Comparison of ENCODE assay signal across 1 cellular context in the genomic region with DNA sequence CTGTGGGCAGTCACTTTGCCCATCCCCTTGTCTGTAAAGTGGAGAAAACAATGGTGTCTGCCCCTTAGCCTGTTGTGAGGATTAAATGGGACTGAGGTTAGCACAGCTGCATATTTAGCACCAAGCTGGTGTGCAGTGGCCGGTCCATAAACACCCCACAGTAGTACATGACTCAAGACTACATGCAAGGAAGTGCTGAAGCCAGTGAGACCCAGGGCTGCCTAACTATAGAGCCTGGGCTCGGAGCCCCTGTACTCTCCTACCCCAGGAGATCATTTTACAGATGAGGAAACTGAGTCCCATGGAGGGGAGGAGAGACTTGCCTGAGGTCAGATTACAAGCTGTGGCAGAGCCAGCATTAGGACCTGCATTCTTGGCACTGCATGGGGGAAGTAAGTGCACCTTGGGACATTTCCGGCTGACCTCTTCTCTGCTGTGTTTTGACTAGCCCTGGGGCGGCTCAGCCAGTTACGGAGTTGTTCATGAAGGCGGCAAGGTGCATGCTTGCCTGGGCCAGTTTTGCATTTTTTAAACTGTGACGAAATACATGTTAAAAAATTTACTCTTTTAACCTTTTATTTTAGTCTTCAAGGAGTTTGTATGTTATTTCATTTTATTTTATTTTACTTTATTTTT.
TF ChIP-seq lines count a peak whose summit lies in the region.

No MANE protein-coding gene starts in this region.

TF ChIP-seq in HCT116, 20 proteins besides CTCF, POLR2A, EP300 and RAD21 (continued from another document):
- TF ChIP-seq, protein P1, sequence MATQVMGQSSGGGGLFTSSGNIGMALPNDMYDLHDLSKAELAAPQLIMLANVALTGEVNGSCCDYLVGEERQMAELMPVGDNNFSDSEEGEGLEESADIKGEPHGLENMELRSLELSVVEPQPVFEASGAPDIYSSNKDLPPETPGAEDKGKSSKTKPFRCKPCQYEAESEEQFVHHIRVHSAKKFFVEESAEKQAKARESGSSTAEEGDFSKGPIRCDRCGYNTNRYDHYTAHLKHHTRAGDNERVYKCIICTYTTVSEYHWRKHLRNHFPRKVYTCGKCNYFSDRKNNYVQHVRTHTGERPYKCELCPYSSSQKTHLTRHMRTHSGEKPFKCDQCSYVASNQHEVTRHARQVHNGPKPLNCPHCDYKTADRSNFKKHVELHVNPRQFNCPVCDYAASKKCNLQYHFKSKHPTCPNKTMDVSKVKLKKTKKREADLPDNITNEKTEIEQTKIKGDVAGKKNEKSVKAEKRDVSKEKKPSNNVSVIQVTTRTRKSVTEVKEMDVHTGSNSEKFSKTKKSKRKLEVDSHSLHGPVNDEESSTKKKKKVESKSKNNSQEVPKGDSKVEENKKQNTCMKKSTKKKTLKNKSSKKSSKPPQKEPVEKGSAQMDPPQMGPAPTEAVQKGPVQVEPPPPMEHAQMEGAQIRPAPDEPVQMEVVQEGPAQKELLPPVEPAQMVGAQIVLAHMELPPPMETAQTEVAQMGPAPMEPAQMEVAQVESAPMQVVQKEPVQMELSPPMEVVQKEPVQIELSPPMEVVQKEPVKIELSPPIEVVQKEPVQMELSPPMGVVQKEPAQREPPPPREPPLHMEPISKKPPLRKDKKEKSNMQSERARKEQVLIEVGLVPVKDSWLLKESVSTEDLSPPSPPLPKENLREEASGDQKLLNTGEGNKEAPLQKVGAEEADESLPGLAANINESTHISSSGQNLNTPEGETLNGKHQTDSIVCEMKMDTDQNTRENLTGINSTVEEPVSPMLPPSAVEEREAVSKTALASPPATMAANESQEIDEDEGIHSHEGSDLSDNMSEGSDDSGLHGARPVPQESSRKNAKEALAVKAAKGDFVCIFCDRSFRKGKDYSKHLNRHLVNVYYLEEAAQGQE (IDR thresholded peaks at IDR 0.05; ENCODE audit: low read depth), result no peak
- TF ChIP-seq ELF1 (IDR thresholded peaks at IDR 0.05; ENCODE audit: borderline replicate concordance, low read depth) (no peak), JUND (IDR thresholded peaks at IDR 0.05) (no peak), SIN3A (IDR thresholded peaks at IDR 0.05; ENCODE audit: low read depth) (no peak)
- TF ChIP-seq, protein P2, sequence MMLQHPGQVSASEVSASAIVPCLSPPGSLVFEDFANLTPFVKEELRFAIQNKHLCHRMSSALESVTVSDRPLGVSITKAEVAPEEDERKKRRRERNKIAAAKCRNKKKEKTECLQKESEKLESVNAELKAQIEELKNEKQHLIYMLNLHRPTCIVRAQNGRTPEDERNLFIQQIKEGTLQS (IDR thresholded peaks at IDR 0.05), result no peak
